Comparison of ENCODE assay signal across 8 cellular contexts in genomic region chr17:7237761-7238417, GRCh38. TPM values are rescaled to one million over a fixed set of nuclear protein-coding genes. Genes with fewer than 3 reads are reported as not detected.
DNase-seq lines count a peak whose midpoint lies in the region; ATAC-seq lines count a peak whose summit lies in the region.

No MANE protein-coding gene starts in this region.

- H3K27me3 Mint-ChIP-seq in effector memory CD8-positive, alpha-beta T cell: no peaks in the 10 kb centered on the region

- ATAC-seq in effector memory CD8-positive, alpha-beta T cell (replicated peaks): peak; percentile 16

- DNase-seq in NCI-H2081 (lab: John Stamatoyannopoulos, UW): peak; percentile 34 to 65
- DNase-seq in NCI-H2081 treated with DMSO at 0.1 percent for 48 hours (lab: John Stamatoyannopoulos, UW): no peak
- DNase-seq in NCI-H226: peak; percentile 46
- peak; percentile 67 to 81 for DNase-seq in activated CD8-positive, alpha-beta memory T cell treated with anti-CD3 and anti-CD28 coated beads for 4 hours (ENCODE audit: low read depth in 2 of 2)
- DNase-seq in effector memory CD8-positive, alpha-beta T cell: peak; percentile 60 to 61 (median 61)
- peak; percentile 96 for DNase-seq in mesenteric fat pad (ENCODE audit: low spot score)
- peak; percentile 74 to 75 for DNase-seq in stimulated activated CD8-positive, alpha-beta memory T cell treated with anti-CD3 and anti-CD28 coated beads, Interleukin-15, amount 100 ng/mL, for 4 hours (ENCODE audit: low read depth in 2 of 2)
- DNase-seq in NCI-H187 (lab: John Stamatoyannopoulos, UW): no peak

- peaks cover 86% of the 10 kb centered on the region for H3K36me3 Mint-ChIP-seq in effector memory CD8-positive, alpha-beta T cell (ENCODE audit: insufficient read depth)

- peaks cover 59 to 72% of the 10 kb centered on the region in 2 donors for H3K4me1 Mint-ChIP-seq in effector memory CD8-positive, alpha-beta T cell (ENCODE audit: low read depth in 2 of 2)

- peak overlapping the region; percentile 89 to 91 for H3K27ac Mint-ChIP-seq in effector memory CD8-positive, alpha-beta T cell

- peak overlapping the region; percentile 99 to 100 for H3K4me3 Mint-ChIP-seq in effector memory CD8-positive, alpha-beta T cell

- H3K9me3 Mint-ChIP-seq in effector memory CD8-positive, alpha-beta T cell: no peaks in the 10 kb centered on the region

RNA-seq across cellular contexts. Expression of gene PHF23, which starts 1.4 kb away (rescaled TPM):
- 47.4 TPM for total RNA-seq in mesenteric fat pad

RNA-seq across cellular contexts. Expression of gene DVL2, which starts 3.6 kb away (rescaled TPM):
- total RNA-seq in mesenteric fat pad: 24.7 TPM

RNA-seq across cellular contexts. Expression of gene GABARAP, which starts 4.4 kb away (rescaled TPM):
- total RNA-seq in mesenteric fat pad: 468 TPM

RNA-seq across cellular contexts. Expression of gene CTDNEP1, which starts 13.6 kb away (rescaled TPM):
- total RNA-seq in mesenteric fat pad: 120 TPM

RNA-seq across cellular contexts. Expression of gene ELP5, which starts 14.1 kb away (rescaled TPM):
- 44.1 TPM for total RNA-seq in mesenteric fat pad

Comparison
In these comparisons a context has a peak if more than half of its experiments do, and no peak if none do; other contexts are left out.
1. DNase-seq: peak in NCI-H2081 (2 of 2), NCI-H226 (single experiment), activated CD8-positive, alpha-beta memory T cell treated with anti-CD3 and anti-CD28 coated beads for 4 hours (2 of 2), effector memory CD8-positive, alpha-beta T cell (3 of 3), mesenteric fat pad (single experiment) and stimulated activated CD8-positive, alpha-beta memory T cell treated with anti-CD3 and anti-CD28 coated beads, Interleukin-15, amount 100 ng/mL, for 4 hours (2 of 2); none in NCI-H2081 treated with DMSO at 0.1 percent for 48 hours (single experiment) and NCI-H187 (0 of 2).